ENCODE assay signal across 1 cellular context in the genomic region with DNA sequence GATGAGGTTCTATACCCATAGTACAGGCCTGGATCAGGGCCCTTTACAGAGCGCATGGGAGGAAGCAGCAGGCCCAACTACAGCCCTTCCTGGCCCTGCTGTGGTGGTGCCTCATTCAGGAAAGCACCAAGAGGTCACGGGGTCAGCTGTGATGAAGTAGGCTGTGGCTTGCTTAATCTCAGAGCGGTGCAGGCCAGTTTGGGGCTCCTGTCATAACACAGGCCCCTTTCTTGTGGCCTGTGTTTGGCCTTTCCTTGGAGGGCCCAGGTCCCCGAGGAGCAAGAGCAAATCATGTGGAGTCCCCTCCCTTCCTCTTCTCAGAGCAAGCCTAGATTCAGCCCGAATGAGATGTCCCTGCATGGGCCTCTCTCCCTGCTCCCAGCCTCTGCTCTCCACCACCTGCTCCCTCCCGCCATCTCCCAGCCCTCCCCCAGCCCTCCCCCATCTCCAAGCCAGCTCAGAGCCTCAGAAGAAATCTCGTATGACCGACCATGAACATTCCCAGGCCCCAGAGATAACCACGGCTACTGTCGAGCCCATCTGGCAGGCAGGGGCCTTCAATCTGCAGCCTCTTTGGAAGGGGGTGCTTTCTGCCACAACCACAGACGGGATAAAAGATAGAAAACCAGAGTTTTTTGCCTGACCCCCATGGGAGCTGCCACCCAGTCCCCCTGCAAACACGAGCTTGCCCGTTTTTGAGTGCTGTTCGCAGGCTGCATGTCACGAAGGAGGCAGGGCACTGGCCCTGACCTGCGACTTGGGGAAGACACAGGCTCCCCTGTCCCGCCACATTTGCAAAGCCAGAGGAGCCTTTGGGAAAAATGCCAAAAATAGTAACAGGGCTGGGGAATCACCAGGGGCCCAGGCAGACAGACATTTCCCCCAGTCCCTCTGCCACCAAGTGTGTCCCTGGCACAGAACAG.
A peak's percentile ranks its signal among the peaks of the same experiment; 100 is the strongest.
TF ChIP-seq lines count a peak whose summit lies in the region.

No MANE protein-coding gene starts in this region.

TF ChIP-seq in GM12878, 131 proteins besides CTCF, POLR2A, EP300 and RAD21:
- TF ChIP-seq MTA3 (IDR thresholded peaks at IDR 0.05; ENCODE audit: borderline replicate concordance, low read length) (no peak), NR2F1 (conservative IDR thresholded peaks at IDR 0.05) (peak; percentile 96), NR2C1 (IDR thresholded peaks at IDR 0.05) (peak; percentile 46)
- TF ChIP-seq, protein P1, sequence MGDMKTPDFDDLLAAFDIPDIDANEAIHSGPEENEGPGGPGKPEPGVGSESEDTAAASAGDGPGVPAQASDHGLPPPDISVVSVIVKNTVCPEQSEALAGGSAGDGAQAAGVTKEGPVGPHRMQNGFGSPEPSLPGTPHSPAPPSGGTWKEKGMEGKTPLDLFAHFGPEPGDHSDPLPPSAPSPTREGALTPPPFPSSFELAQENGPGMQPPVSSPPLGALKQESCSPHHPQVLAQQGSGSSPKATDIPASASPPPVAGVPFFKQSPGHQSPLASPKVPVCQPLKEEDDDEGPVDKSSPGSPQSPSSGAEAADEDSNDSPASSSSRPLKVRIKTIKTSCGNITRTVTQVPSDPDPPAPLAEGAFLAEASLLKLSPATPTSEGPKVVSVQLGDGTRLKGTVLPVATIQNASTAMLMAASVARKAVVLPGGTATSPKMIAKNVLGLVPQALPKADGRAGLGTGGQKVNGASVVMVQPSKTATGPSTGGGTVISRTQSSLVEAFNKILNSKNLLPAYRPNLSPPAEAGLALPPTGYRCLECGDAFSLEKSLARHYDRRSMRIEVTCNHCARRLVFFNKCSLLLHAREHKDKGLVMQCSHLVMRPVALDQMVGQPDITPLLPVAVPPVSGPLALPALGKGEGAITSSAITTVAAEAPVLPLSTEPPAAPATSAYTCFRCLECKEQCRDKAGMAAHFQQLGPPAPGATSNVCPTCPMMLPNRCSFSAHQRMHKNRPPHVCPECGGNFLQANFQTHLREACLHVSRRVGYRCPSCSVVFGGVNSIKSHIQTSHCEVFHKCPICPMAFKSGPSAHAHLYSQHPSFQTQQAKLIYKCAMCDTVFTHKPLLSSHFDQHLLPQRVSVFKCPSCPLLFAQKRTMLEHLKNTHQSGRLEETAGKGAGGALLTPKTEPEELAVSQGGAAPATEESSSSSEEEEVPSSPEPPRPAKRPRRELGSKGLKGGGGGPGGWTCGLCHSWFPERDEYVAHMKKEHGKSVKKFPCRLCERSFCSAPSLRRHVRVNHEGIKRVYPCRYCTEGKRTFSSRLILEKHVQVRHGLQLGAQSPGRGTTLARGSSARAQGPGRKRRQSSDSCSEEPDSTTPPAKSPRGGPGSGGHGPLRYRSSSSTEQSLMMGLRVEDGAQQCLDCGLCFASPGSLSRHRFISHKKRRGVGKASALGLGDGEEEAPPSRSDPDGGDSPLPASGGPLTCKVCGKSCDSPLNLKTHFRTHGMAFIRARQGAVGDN (IDR thresholded peaks at IDR 0.05), result peak; percentile 76
